8 cellular contexts compared by ENCODE assay signal in the genomic region with DNA sequence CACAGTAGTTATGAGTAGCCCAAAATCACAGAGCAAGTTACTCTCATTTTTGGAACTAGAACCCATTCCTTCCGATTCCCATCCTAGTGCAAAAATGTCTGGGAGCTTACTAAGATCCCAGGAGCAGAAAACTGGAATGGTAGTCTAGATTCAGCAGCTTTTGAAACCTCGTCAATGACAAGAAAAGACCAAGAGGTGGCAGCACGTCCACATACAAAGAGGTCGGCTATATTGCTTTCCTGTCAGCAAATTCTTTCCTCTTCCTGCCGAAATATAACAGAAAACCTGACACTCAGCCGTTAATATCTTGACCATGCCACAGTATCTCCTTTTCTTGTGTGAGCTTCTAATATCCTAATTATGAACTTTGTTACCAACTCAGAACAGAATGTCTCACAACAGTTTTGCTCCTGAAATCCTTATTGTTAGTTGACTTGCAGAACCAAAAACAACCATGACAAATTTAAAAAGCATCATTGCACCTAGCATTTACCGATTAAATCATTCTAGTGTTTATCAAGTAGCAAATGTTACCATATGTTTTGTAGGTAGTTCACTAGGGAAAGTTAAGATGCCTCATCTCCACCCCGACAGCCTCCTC.
DNase-seq lines count a peak whose midpoint lies in the region; ATAC-seq and TF ChIP-seq lines count a peak whose summit lies in the region.

No MANE protein-coding gene starts in this region.

- peaks cover 4% of the 10 kb centered on the region for H3K27me3 Mint-ChIP-seq in endodermal cell (ENCODE audit: insufficient read depth)

- no peak overlapping the region for H3K9ac ChIP-seq in endodermal cell (ENCODE audit: extremely low read depth, low read length, poor library complexity, severe bottlenecking)

- peak; percentile 55 for ATAC-seq in GM18870 (IDR thresholded peaks at IDR 0.05; ENCODE audit: unreplicated experiment)
- ATAC-seq in HG03521 (IDR thresholded peaks at IDR 0.05; ENCODE audit: unreplicated experiment): no peak
- ATAC-seq in HG03457 (IDR thresholded peaks at IDR 0.05; ENCODE audit: unreplicated experiment): no peak

- no peaks in the 10 kb centered on the region for H3K36me3 ChIP-seq in endodermal cell (ENCODE audit: control insufficient read depth, insufficient read depth, low read length)

- in situ Hi-C loops in Caki2 (cut with HindIII; ENCODE audit: low pct_unique_long_range_greater_than_20kb, low sequenced_read_pairs) (no loop called here), SK-MEL-5 (cut with HindIII; ENCODE audit: low pct_unique_long_range_greater_than_20kb, low sequenced_read_pairs) (no loop called here)

- H3K4me1 Mint-ChIP-seq in endodermal cell: peaks cover 7% of the 10 kb centered on the region

- H3K9me3 Mint-ChIP-seq in endodermal cell: peaks cover 9% of the 10 kb centered on the region

- H3K36me3 Mint-ChIP-seq in endodermal cell (ENCODE audit: low read depth): no peaks in the 10 kb centered on the region

- no peak overlapping the region for H3K4me3 Mint-ChIP-seq in endodermal cell

- TF ChIP-seq CTCF in endodermal cell (conservative IDR thresholded peaks at IDR 0.05): peak; percentile 88

- no peak overlapping the region for H3K27ac ChIP-seq in endodermal cell (ENCODE audit: low read depth, low read length)

- WGBS in endodermal cell (ENCODE audit: insufficient coverage in 1 of 2, insufficient read length in 1 of 2), 2 experiments: 6 to 9% methylated on average over 6 of the region's 8 CpGs

- H3K9me3 ChIP-seq in endodermal cell (ENCODE audit: control insufficient read depth, low read length): no peaks in the 10 kb centered on the region

- DNase-seq in Caki2 (ENCODE audit: low read depth): peak; percentile 43
- peak; percentile 40 for DNase-seq in LHCN-M2 (ENCODE audit: low read depth)
- peak; percentile 75 for DNase-seq in SK-MEL-5 (ENCODE audit: low read depth, low spot score)
- DNase-seq in endodermal cell: peak; percentile 79
- peak; percentile 76 for DNase-seq in medulla oblongata (ENCODE audit: extremely low spot score)

- no peaks in the 10 kb centered on the region for H3K4me1 ChIP-seq in endodermal cell (ENCODE audit: control insufficient read depth, insufficient read depth, low read length)

- no peak overlapping the region for H3K27ac Mint-ChIP-seq in endodermal cell

- H3K27me3 ChIP-seq in endodermal cell (ENCODE audit: control insufficient read depth, insufficient read depth, low read length, poor library complexity, severe bottlenecking): no peaks in the 10 kb centered on the region

- no peak overlapping the region for H3K4me3 ChIP-seq in endodermal cell (ENCODE audit: low read length)
